In genomic region chr2:24123212-24124002, GRCh38 we compare ENCODE assay signal across 8 cellular contexts.
DNase-seq lines count a peak whose midpoint lies in the region; ATAC-seq lines count a peak whose summit lies in the region.

Gene FAM228B (plus strand): TSS chr2:24123469. CDS start chr2:24124362, 893 bp downstream.
Gene PFN4 (minus strand): TSS chr2:24123334. CDS start chr2:24122535, 799 bp downstream.

- DNase-seq in AG08396 (ENCODE audit: low spot score): peak; percentile 96
- peak; percentile 83 for DNase-seq in NCI-H2171 treated with DMSO at 0.1 percent for 48 hours (lab: John Stamatoyannopoulos, UW)
- DNase-seq in activated CD4-positive, CD25-positive, alpha-beta regulatory T cell (lab: John Stamatoyannopoulos, UW): peak; percentile 12 to 34 (median 21)
- DNase-seq in cerebellar cortex (ENCODE audit: low spot score): peak; percentile 87
- peak; percentile 48 for DNase-seq in kidney glomerular epithelial cell (lab: John Stamatoyannopoulos, UW)
- DNase-seq in stimulated activated CD4-positive, alpha-beta T cell treated with anti-CD3 and anti-CD28 coated beads, Interleukin-15, amount 100 ng/mL, for 48 hours (ENCODE audit: low read depth in 2 of 2): peak; percentile 41 to 52

- peak; percentile 80 for ATAC-seq in GM18870 (IDR thresholded peaks at IDR 0.05; ENCODE audit: unreplicated experiment)
- ATAC-seq in HG03097 (IDR thresholded peaks at IDR 0.05; ENCODE audit: low FRiP score, unreplicated experiment): peak; percentile 77

Comparison
In these comparisons a context has a peak if more than half of its experiments do, and no peak if none do; other contexts are left out.
1. Peak in every context shown above with its lines: DNase-seq and ATAC-seq.
2. DNase-seq: peak in every context shown above with its lines; median percentile 96 in AG08396; 87 in cerebellar cortex; 83 in NCI-H2171 treated with DMSO at 0.1 percent for 48 hours; 48 in kidney glomerular epithelial cell; 46 in stimulated activated CD4-positive, alpha-beta T cell treated with anti-CD3 and anti-CD28 coated beads, Interleukin-15, amount 100 ng/mL, for 48 hours; 21 in activated CD4-positive, CD25-positive, alpha-beta regulatory T cell.